16 cellular contexts compared by ENCODE assay signal in the genomic region with DNA sequence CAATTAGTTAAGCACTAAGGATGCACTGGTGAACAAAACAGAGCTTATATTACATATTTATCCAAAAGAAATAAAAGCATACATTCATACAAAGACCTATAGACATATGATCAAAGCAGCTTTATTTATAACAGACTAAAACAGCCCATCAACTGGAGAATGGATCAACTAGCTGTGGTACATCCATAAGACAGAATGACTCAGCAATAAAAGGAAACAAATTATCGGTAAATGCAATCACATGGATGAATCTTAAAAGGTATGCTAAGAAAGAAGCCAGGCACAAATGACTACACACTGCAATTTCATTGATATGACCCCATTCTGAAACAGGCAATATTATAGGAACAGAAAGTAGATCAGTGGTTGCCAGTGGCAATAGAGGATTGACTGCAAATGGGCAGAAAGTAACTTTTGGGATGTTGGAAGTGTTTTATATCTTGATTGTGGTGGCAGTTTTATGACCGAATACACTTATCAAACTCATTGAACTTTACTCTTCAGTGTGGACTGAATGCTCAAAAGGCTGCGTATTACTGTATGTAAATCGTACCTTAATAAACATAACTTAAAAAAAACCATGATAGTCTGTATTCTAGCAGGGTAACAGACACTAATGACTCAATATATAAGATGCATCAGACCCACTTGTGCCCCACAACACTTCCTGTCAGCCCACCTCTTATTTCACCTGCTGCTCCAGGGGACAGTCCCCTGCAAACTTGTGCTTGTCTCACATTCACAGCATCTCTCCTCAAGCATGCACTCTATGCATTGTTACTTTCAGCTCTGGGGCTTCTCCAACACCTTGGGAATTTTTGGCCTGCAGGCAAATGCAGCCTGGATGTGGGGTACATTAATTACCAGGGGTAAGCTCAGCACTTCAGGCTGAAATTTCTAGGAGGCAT. TPM values are rescaled to one million over a fixed set of nuclear protein-coding genes. Genes with fewer than 3 reads are reported as not detected.
DNase-seq lines count a peak whose midpoint lies in the region; ATAC-seq, FAIRE-seq and TF ChIP-seq lines count a peak whose summit lies in the region.
"Had no signal": no experiment of that assay in that cellular context is flagged by ENCODE, and none has a peak within 500 bp of the region (broad histone marks: within the 10 kb centered on the region; RNA-seq: fewer than 3 reads in every experiment).

No MANE protein-coding gene starts in this region.

- H3K9me3 Mint-ChIP-seq in CD8-positive, alpha-beta T cell, result no peaks in the 10 kb centered on the region
- H3K9me3 Mint-ChIP-seq in activated B cell treated with CpG ODN at 0.5 μM for 24 hours, result no peaks in the 10 kb centered on the region
- H3K9me3 Mint-ChIP-seq: effector memory CD8-positive, alpha-beta T cell had no signal

- H3K36me3 ChIP-seq in CD8-positive, alpha-beta T cell (ENCODE audit: insufficient read depth, low read length), result no peaks in the 10 kb centered on the region
- H3K36me3 ChIP-seq in adrenal gland (replicated peaks in 1 of 2), result no peaks in the 10 kb centered on the region
- H3K36me3 ChIP-seq: BLaER1 treated with 17β-estradiol and CSF1 and Interleukin-3, amounts not matched to agents 10 nM and 100 nM; vagina had no signal

- TF ChIP-seq CTCF in A549 (IDR thresholded peaks at IDR 0.05) (no peak), activated B cell treated with CpG ODN at 0.5 μM for 24 hours (IDR thresholded peaks at IDR 0.05) (no peak), adrenal gland (IDR thresholded peaks at IDR 0.05) (no peak)
- TF ChIP-seq CTCF in CD8-positive, alpha-beta T cell (IDR thresholded peaks at IDR 0.05), result no peak

- peak; percentile 36 for FAIRE-seq in A549 (lab: Jason Lieb, UNC)

- H3K27me3 ChIP-seq in CD8-positive, alpha-beta T cell (ENCODE audit: insufficient read depth, low read length), result no peaks in the 10 kb centered on the region
- H3K27me3 ChIP-seq in adrenal gland, result peaks cover 8% of the 10 kb centered on the region
- H3K27me3 ChIP-seq: BLaER1 treated with 17β-estradiol and CSF1 and Interleukin-3, amounts not matched to agents 10 nM and 100 nM; vagina had no signal

- H3K4me1 ChIP-seq in A549, result no peaks in the 10 kb centered on the region
- peaks cover 10% of the 10 kb centered on the region for H3K4me1 ChIP-seq in CD8-positive, alpha-beta T cell (ENCODE audit: insufficient read depth, low read length)
- H3K4me1 ChIP-seq in adrenal gland (replicated peaks in 1 of 2), result no peaks in the 10 kb centered on the region
- H3K4me1 ChIP-seq: vagina had no signal

- H3K9me3 ChIP-seq in A549, result no peaks in the 10 kb centered on the region
- H3K9me3 ChIP-seq in CD8-positive, alpha-beta T cell (ENCODE audit: low read length), result no peaks in the 10 kb centered on the region
- no peaks in the 10 kb centered on the region for H3K9me3 ChIP-seq in adrenal gland (replicated peaks in 1 of 3)
- H3K9me3 ChIP-seq: BLaER1 treated with 17β-estradiol and CSF1 and Interleukin-3, amounts not matched to agents 10 nM and 100 nM; vagina had no signal

- ATAC-seq in A549 (no peak), activated B cell treated with CpG ODN at 0.5 μM for 24 hours (ENCODE audit: low read depth) (peak; percentile 58)
- ATAC-seq in CD8-positive, alpha-beta T cell, result peak; percentile 31
- ATAC-seq: effector memory CD8-positive, alpha-beta T cell; left ventricle myocardium superior; T-helper 17 cell had no signal

- no peak for TF ChIP-seq RAD21 in A549 (conservative IDR thresholded peaks at IDR 0.05 in 1 of 2, IDR thresholded peaks at IDR 0.05 in 1 of 2)

- peaks cover 5% of the 10 kb centered on the region for H3K4me1 Mint-ChIP-seq in CD8-positive, alpha-beta T cell (ENCODE audit: low read depth)
- H3K4me1 Mint-ChIP-seq in activated B cell treated with CpG ODN at 0.5 μM for 24 hours, result peaks cover 2% of the 10 kb centered on the region
- H3K4me1 Mint-ChIP-seq: T-helper 17 cell had no signal

- H3K27me3 Mint-ChIP-seq in CD8-positive, alpha-beta T cell (ENCODE audit: low read depth), result no peaks in the 10 kb centered on the region
- no peaks in the 10 kb centered on the region for H3K27me3 Mint-ChIP-seq in activated B cell treated with CpG ODN at 0.5 μM for 24 hours
- H3K27me3 Mint-ChIP-seq: effector memory CD8-positive, alpha-beta T cell; progenitor cell of endocrine pancreas; T-helper 17 cell had no signal

- POLR2A ChIA-PET in A549 (lab: Yijun Ruan, JAX) (interaction anchor here (0.6 kb wide), 1 partner anchor 54 kb away, joined by 7 read pairs; no protein-coding TSS in a partner anchor), activated B cell treated with CpG ODN at 0.5 μM for 24 hours (lab: Charles Lee) (no interaction called here)
- POLR2A ChIA-PET in CD8-positive, alpha-beta T cell (lab: Charles Lee), result no interaction called here

- CTCF ChIA-PET in A549 (lab: Yijun Ruan, JAX) (no interaction called here), activated B cell treated with CpG ODN at 0.5 μM for 24 hours (lab: Charles Lee) (no interaction called here)
- CTCF ChIA-PET in CD8-positive, alpha-beta T cell (lab: Charles Lee), result no interaction called here

- H3K36me3 Mint-ChIP-seq in CD8-positive, alpha-beta T cell, result no peaks in the 10 kb centered on the region
- no peaks in the 10 kb centered on the region for H3K36me3 Mint-ChIP-seq in activated B cell treated with CpG ODN at 0.5 μM for 24 hours (ENCODE audit: low read depth)

- DNase-seq in A549 (ENCODE audit: low read depth in 1 of 2, low spot score in 1 of 2) (no peak), activated B cell treated with CpG ODN at 0.5 μM for 24 hours (no peak), adrenal gland (no peak), SW480 (ENCODE audit: low spot score) (no peak), KG1 (lab: John Stamatoyannopoulos, UW) (no peak)
- DNase-seq in CD8-positive, alpha-beta T cell, result no peak
- peak in 3 of 4 experiments; percentile 0 to 7 (median 0) for DNase-seq in stimulated activated CD4-positive, alpha-beta T cell treated with anti-CD3 and anti-CD28 coated beads, Interleukin-1b, Interleukin-23, amount 100 ng/mL, for 24 hours (ENCODE audit: low read depth in 4 of 4, low spot score in 1 of 4)
- DNase-seq: DND-41; effector memory CD8-positive, alpha-beta T cell; left ventricle myocardium superior; NCI-H1105; NCI-H2171; T-helper 17 cell had no signal

- intact Hi-C loops in CD8-positive, alpha-beta T cell (cut with DNase I, micrococcal nuclease), result no loop called here
- intact Hi-C loops in activated B cell treated with CpG ODN at 0.5 μM for 24 hours (cut with micrococcal nuclease), result loop anchor here (2.0 kb wide), 1 partner anchor 18 kb away; no protein-coding TSS in a partner anchor
- intact Hi-C loops in adrenal gland (cut with DNase I), result no loop called here

- WGBS in A549 (ENCODE audit: missing lambda C conversion rate), result 87% methylated on average over 4 of the region's 4 CpGs
- WGBS in adrenal gland, 4 donors, result 89 to 96% (median 91%) methylated on average over 4 of the region's 4 CpGs

- no peak overlapping the region for H3K4me2 ChIP-seq in A549
- H3K4me2 ChIP-seq: BLaER1 treated with 17β-estradiol and CSF1 and Interleukin-3, amounts not matched to agents 10 nM and 100 nM had no signal

- TF ChIP-seq POLR2A in A549 (IDR thresholded peaks at IDR 0.05; ENCODE audit: low read length) (no peak), adrenal gland (IDR thresholded peaks at IDR 0.05) (no peak)

- H3K27ac Mint-ChIP-seq in CD8-positive, alpha-beta T cell, result no peak overlapping the region
- no peak overlapping the region for H3K27ac Mint-ChIP-seq in activated B cell treated with CpG ODN at 0.5 μM for 24 hours
- H3K27ac Mint-ChIP-seq: effector memory CD8-positive, alpha-beta T cell; progenitor cell of endocrine pancreas; T-helper 17 cell had no signal

- no peak overlapping the region for H3K4me3 Mint-ChIP-seq in CD8-positive, alpha-beta T cell
- no peak overlapping the region for H3K4me3 Mint-ChIP-seq in activated B cell treated with CpG ODN at 0.5 μM for 24 hours
- H3K4me3 Mint-ChIP-seq: effector memory CD8-positive, alpha-beta T cell; T-helper 17 cell had no signal

- no peak overlapping the region for H3K4me3 ChIP-seq in A549
- no peak overlapping the region for H3K4me3 ChIP-seq in CD8-positive, alpha-beta T cell (ENCODE audit: low read depth, low read length)
- H3K4me3 ChIP-seq in adrenal gland, result no peak overlapping the region
- H3K4me3 ChIP-seq: BLaER1 treated with 17β-estradiol and CSF1 and Interleukin-3, amounts not matched to agents 10 nM and 100 nM; vagina had no signal

- no peak overlapping the region for H3K27ac ChIP-seq in A549
- H3K27ac ChIP-seq in CD8-positive, alpha-beta T cell (ENCODE audit: low read depth, low read length), result no peak overlapping the region
- H3K27ac ChIP-seq in adrenal gland, result no peak overlapping the region
- H3K27ac ChIP-seq: BLaER1 treated with 17β-estradiol and CSF1 and Interleukin-3, amounts not matched to agents 10 nM and 100 nM; vagina had no signal

- TF ChIP-seq EP300 in A549 (IDR thresholded peaks at IDR 0.05), result no peak

RNA-seq across cellular contexts. Expression of a gene that starts 59.1 kb away (rescaled TPM):
- polyA plus RNA-seq in A549 (2011; rRNA removed) (41.7 and 56.5 TPM in 2 replicates), A549 (2017; fragmentation: RNase III; extraction: RNeasy Plus Mini Kit Qiagen cat#74134 plus additional on column Dnase treatment) (32.5 to 41.9 TPM (median 40.1 TPM) in 3 replicates), adrenal gland (10 to 100 TPM; 16.8 to 24.3 (median 21.6) TPM)
- polyA plus RNA-seq in A549 (2012; cell fraction: cytosol; rRNA removed), result 63.5 and 77.4 TPM in 2 replicates
- polyA plus RNA-seq in A549 (2012; cell fraction: nucleus; rRNA removed), result 81.8 and 93.1 TPM in 2 replicates
- 17.1 and 23.1 TPM in 2 replicates for polyA minus RNA-seq in A549 (2011; rRNA and poly(A)+ RNA removed)
- 10 to 100 TPM; 14.8 to 16.3 TPM for total RNA-seq in CD8-positive, alpha-beta T cell
- total RNA-seq in activated B cell treated with CpG ODN at 0.5 μM for 24 hours (28.8 and 29.7 TPM in 2 replicates), adrenal gland (100 to 1,000 TPM in 1 of 8 donors, 10 to 100 TPM in 7; 43.3 to 106 (median 54.2) TPM)

Comparison
In these comparisons a context has a peak if more than half of its experiments do, and no peak if none do; other contexts are left out.
1. ATAC-seq: peak in CD8-positive, alpha-beta T cell (single experiment) and activated B cell treated with CpG ODN at 0.5 μM for 24 hours (single experiment); none in A549 (0 of 2).
2. DNase-seq: peak in stimulated activated CD4-positive, alpha-beta T cell treated with anti-CD3 and anti-CD28 coated beads, Interleukin-1b, Interleukin-23, amount 100 ng/mL, for 24 hours (3 of 4); none in A549 (0 of 2), CD8-positive, alpha-beta T cell (0 of 7), activated B cell treated with CpG ODN at 0.5 μM for 24 hours (single experiment), adrenal gland (0 of 7), SW480 (single experiment) and KG1 (single experiment).